16 cellular contexts compared by ENCODE assay signal in genomic region chr5:143837306-143837848, GRCh38. TPM values are rescaled to one million over a fixed set of nuclear protein-coding genes. Genes with fewer than 3 reads are reported as not detected.
DNase-seq lines count a peak whose midpoint lies in the region; ATAC-seq and TF ChIP-seq lines count a peak whose summit lies in the region.
"Had no signal": no experiment of that assay in that cellular context is flagged by ENCODE, and none has a peak within 500 bp of the region (broad histone marks: within the 10 kb centered on the region; RNA-seq: fewer than 3 reads in every experiment).

No MANE protein-coding gene starts in this region.

- H3K27me3 Mint-ChIP-seq in T-helper 2 cell treated with Interferon-gamma antibody and Interleukin-4, amounts not matched to agents 5 μg/mL and 100 μg/mL, for 36 hours (ENCODE audit: low read depth) = peaks cover 15% of the 10 kb centered on the region
- H3K27me3 Mint-ChIP-seq: activated CD4-positive, alpha-beta T cell treated with anti-CD3 and anti-CD28 coated beads, Interleukin-2, amount 10 ng/mL, durations not matched to agents 7 days and 5 days had no signal

- H3K27me3 ChIP-seq in A673 (replicated peaks; ENCODE audit: insufficient read depth, low read depth, low read length, poor library complexity) = peaks cover 31% of the 10 kb centered on the region
- H3K27me3 ChIP-seq: ovary had no signal

- peak; percentile 96 for DNase-seq in A673 (ENCODE audit: low spot score)
- peak; percentile 63 for DNase-seq in GM04503 (ENCODE audit: low read depth)
- DNase-seq in NCI-H345 (lab: John Stamatoyannopoulos, UW) = peak; percentile 74
- peak; percentile 65 for DNase-seq in fibroblast of gingiva (ENCODE audit: low read depth)
- DNase-seq in NCI-H1930 (lab: John Stamatoyannopoulos, UW) = no peak
- DNase-seq in NCI-H82 treated with DMSO at 0.1 percent for 48 hours (lab: John Stamatoyannopoulos, UW; ENCODE audit: unreplicated experiment) = no peak
- DNase-seq in T-helper 2 cell treated with Interferon-gamma antibody and Interleukin-4, amounts not matched to agents 5 μg/mL and 100 μg/mL, for 36 hours (ENCODE audit: low spot score) = no peak
- DNase-seq: activated CD4-positive, alpha-beta T cell treated with anti-CD3 and anti-CD28 coated beads, Interleukin-2, amount 10 ng/mL, durations not matched to agents 7 days and 5 days; activated effector memory CD4-positive, alpha-beta T cell treated with anti-CD3 and anti-CD28 coated beads, Interleukin-2, amount 50 U/mL, for 16 hours; foreskin keratinocyte; ovary; substantia nigra had no signal

- no peaks in the 10 kb centered on the region for H3K36me3 ChIP-seq in A673 (ENCODE audit: insufficient read depth, low read length, poor library complexity, severe bottlenecking)
- H3K36me3 ChIP-seq: ovary had no signal

- H3K4me3 Mint-ChIP-seq in T-helper 2 cell treated with Interferon-gamma antibody and Interleukin-4, amounts not matched to agents 5 μg/mL and 100 μg/mL, for 36 hours = no peak overlapping the region
- H3K4me3 Mint-ChIP-seq: activated CD4-positive, alpha-beta T cell treated with anti-CD3 and anti-CD28 coated beads, Interleukin-2, amount 10 ng/mL, durations not matched to agents 7 days and 5 days; B cell had no signal

- POLR2A ChIA-PET in A673 (lab: Charles Lee; ENCODE audit: low non-redundant PET) = interaction anchor here (0.5 kb wide), 1 partner anchor 353 kb away, joined by 3 read pairs; no protein-coding TSS in a partner anchor

- no peaks in the 10 kb centered on the region for H3K36me3 Mint-ChIP-seq in T-helper 2 cell treated with Interferon-gamma antibody and Interleukin-4, amounts not matched to agents 5 μg/mL and 100 μg/mL, for 36 hours (ENCODE audit: low read depth)

- no TSS peak for BruUV-seq in A673 (replicated peaks; lab: Mats Ljungman, UMichigan)

- H3K4me1 Mint-ChIP-seq in T-helper 2 cell treated with Interferon-gamma antibody and Interleukin-4, amounts not matched to agents 5 μg/mL and 100 μg/mL, for 36 hours (ENCODE audit: low read depth) = no peaks in the 10 kb centered on the region
- H3K4me1 Mint-ChIP-seq: B cell had no signal

- no peak overlapping the region for H3K27ac ChIP-seq in A673 (ENCODE audit: low read depth, low read length, poor library complexity, severe bottlenecking)
- H3K27ac ChIP-seq: foreskin keratinocyte, ovary had no signal

- no peaks in the 10 kb centered on the region for H3K9me3 ChIP-seq in A673 (ENCODE audit: low read depth, low read length, poor library complexity, severe bottlenecking)
- H3K9me3 ChIP-seq: ovary had no signal

- no peak overlapping the region for H3K27ac Mint-ChIP-seq in T-helper 2 cell treated with Interferon-gamma antibody and Interleukin-4, amounts not matched to agents 5 μg/mL and 100 μg/mL, for 36 hours
- H3K27ac Mint-ChIP-seq: activated CD4-positive, alpha-beta T cell treated with anti-CD3 and anti-CD28 coated beads, Interleukin-2, amount 10 ng/mL, durations not matched to agents 7 days and 5 days; B cell had no signal

- CTCF ChIA-PET in A673 (lab: Charles Lee) = interaction anchor here (0.6 to 1.1 kb wide), 2 partner anchors 13 to 216 kb away, joined by 3 to 11 read pairs; no protein-coding TSS in a partner anchor

- no peaks in the 10 kb centered on the region for H3K9me3 Mint-ChIP-seq in T-helper 2 cell treated with Interferon-gamma antibody and Interleukin-4, amounts not matched to agents 5 μg/mL and 100 μg/mL, for 36 hours
- H3K9me3 Mint-ChIP-seq: activated CD4-positive, alpha-beta T cell treated with anti-CD3 and anti-CD28 coated beads, Interleukin-2, amount 10 ng/mL, durations not matched to agents 7 days and 5 days had no signal

- no peak overlapping the region for H3K4me3 ChIP-seq in A673 (ENCODE audit: low read depth, low read length, poor library complexity, severe bottlenecking)
- H3K4me3 ChIP-seq: ovary had no signal

- intact Hi-C loops in A673 (cut with micrococcal nuclease; ENCODE audit: unreplicated experiment) = loop anchor here (5.0 kb wide), 1 partner anchor 130 kb away; no protein-coding TSS in a partner anchor

- no peak for TF ChIP-seq CTCF in A673 (conservative IDR thresholded peaks at IDR 0.05; ENCODE audit: low read depth, low read length)

- no peak for ATAC-seq in HG03139 (IDR thresholded peaks at IDR 0.05; ENCODE audit: unreplicated experiment)
- ATAC-seq: foreskin keratinocyte had no signal

- H3K4me1 ChIP-seq in A673 (ENCODE audit: insufficient read depth, low read length, poor library complexity, severe bottlenecking) = peaks cover 19% of the 10 kb centered on the region
- H3K4me1 ChIP-seq: foreskin keratinocyte had no signal

RNA-seq across cellular contexts. Expression of gene HMHB1, which starts 25.4 kb away (rescaled TPM):
- not detected in 2 replicates for total RNA-seq in A673 (2021)
- total RNA-seq: activated CD4-positive, alpha-beta T cell treated with anti-CD3 and anti-CD28 coated beads, Interleukin-2, amount 10 ng/mL, durations not matched to agents 7 days and 5 days; B cell; foreskin keratinocyte; liver; NCI-H460; ovary had no signal

Comparison
In these comparisons a context has a peak if more than half of its experiments do, and no peak if none do; other contexts are left out.
1. DNase-seq: peak in A673 (single experiment), GM04503 (single experiment), NCI-H345 (single experiment) and fibroblast of gingiva (single experiment); none in NCI-H1930 (0 of 2), NCI-H82 treated with DMSO at 0.1 percent for 48 hours (single experiment) and T-helper 2 cell treated with Interferon-gamma antibody and Interleukin-4, amounts not matched to agents 5 μg/mL and 100 μg/mL, for 36 hours (single experiment).